Comparison of ENCODE assay signal across 1 cellular context in the genomic region with DNA sequence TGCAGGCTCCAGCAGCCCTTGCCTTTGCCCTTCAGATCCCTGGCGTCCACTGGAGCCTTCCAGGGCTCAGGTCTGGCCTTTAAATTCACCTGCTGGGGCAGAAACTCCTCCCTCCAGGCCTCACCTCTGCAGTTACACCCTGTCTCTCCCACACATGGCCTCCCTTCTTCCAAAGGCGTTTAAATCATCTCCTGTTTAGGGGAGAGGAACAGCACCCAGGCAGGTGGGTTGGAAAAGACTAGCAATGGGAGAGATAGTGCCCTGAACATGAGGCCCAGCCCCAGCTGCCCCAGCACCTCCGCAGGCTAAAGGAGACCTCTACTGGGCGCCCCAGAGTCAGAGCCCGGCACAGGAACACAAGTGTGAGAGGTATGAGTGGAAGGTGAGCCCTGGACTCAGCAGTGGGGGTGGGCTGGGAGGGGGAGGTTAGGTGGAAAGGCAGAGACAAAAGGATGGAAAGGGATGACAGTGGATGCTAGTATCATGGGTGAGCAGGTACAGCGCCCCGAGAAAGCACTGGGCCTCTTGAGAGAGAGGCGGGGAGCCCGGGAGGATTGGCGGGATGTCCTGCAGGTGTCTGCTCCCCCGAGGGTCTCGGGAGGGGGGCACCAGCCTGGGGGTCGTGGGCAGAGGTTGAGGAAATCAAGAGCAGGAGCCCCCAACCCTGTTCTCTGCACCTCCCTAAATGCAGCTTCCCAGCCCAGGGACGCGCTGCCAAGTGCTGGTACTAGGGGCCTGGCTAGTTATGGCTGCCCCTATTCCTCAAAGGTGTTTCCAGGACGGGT.
TF ChIP-seq lines count a peak whose summit lies in the region.

A gene with protein sequence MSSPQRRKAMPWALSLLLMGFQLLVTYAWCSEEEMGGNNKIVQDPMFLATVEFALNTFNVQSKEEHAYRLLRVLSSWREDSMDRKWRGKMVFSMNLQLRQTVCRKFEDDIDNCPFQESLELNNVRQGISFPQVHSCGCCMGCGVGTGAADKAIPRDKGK (minus strand): TSS at position 51 of the 785 bp plus-strand sequence. CDS start 53 bp downstream, outside the sequence.

TF ChIP-seq in A549, 52 proteins besides CTCF, POLR2A, EP300 and RAD21:
- TF ChIP-seq NR3C1 (IDR thresholded peaks at IDR 0.05): no peak
- no peak for TF ChIP-seq SMC3 (IDR thresholded peaks at IDR 0.05)
- TF ChIP-seq MAFK (IDR thresholded peaks at IDR 0.05; ENCODE audit: partially characterized antibody): no peak
- no peak for TF ChIP-seq RARB (CRISPR knock-in tag; IDR thresholded peaks at IDR 0.05)
- TF ChIP-seq NFE2L2 (conservative IDR thresholded peaks at IDR 0.05; ENCODE audit: low read length): no peak
